ENCODE assay signal across 15 cellular contexts in genomic region chr18:8364385-8364784, GRCh38.
DNase-seq lines count a peak whose midpoint lies in the region; ATAC-seq and TF ChIP-seq lines count a peak whose summit lies in the region.
"Had no signal": no experiment of that assay in that cellular context is flagged by ENCODE, and none has a peak within 500 bp of the region (broad histone marks: within the 10 kb centered on the region; RNA-seq: fewer than 3 reads in every experiment).

No MANE protein-coding gene starts in this region.

- no peaks in the 10 kb centered on the region for H3K79me2 ChIP-seq in osteoblast (ENCODE audit: insufficient read depth, low read length)

- H3K27me3 ChIP-seq in heart left ventricle, result no peaks in the 10 kb centered on the region
- H3K27me3 ChIP-seq in osteoblast (ENCODE audit: insufficient read depth, low read length), result peaks cover 6% of the 10 kb centered on the region

- H2AFZ ChIP-seq in osteoblast (ENCODE audit: low read length), result no peak overlapping the region

- no peaks in the 10 kb centered on the region for H4K20me1 ChIP-seq in osteoblast (ENCODE audit: insufficient read depth, low read length)

- no peak overlapping the region for H3K4me2 ChIP-seq in osteoblast (ENCODE audit: insufficient read depth, low read length)

- WGBS in heart left ventricle, 4 donors, result 26 to 41% (median 32%) methylated on average over 2 of the region's 2 CpGs

- H3K4me3 ChIP-seq in heart left ventricle (no peak overlapping the region), osteoblast (ENCODE audit: insufficient read depth, low read length) (no peak overlapping the region)
- H3K4me3 ChIP-seq: HAP-1 had no signal

- H3K27ac ChIP-seq in heart left ventricle, result no peak overlapping the region
- H3K27ac ChIP-seq in osteoblast (ENCODE audit: low read depth, low read length), result no peak overlapping the region

- intact Hi-C loops in heart left ventricle (cut with DNase I) (loop anchor here in 2 of 10 donors (10.0 kb wide), 2 partner anchors 60 to 280 kb away; no protein-coding TSS in a partner anchor), left cardiac atrium (cut with DNase I) (no loop called here), left ventricle myocardium superior (cut with micrococcal nuclease) (no loop called here), sciatic nerve (cut with DNase I) (no loop called here)

- TF ChIP-seq CTCF in heart left ventricle (IDR thresholded peaks at IDR 0.05) (no peak), osteoblast (IDR thresholded peaks at IDR 0.05; ENCODE audit: extremely low read depth, low read depth, low read length) (no peak)

- ATAC-seq in heart left ventricle (peak in 3 of 4 donors; percentile 43 to 46 (median 46)), left cardiac atrium (no peak), left ventricle myocardium superior (peak; percentile 67), sciatic nerve (peak; percentile 47), HG02981 (IDR thresholded peaks at IDR 0.05; ENCODE audit: unreplicated experiment) (no peak)

- no peak for TF ChIP-seq POLR2A in heart left ventricle (IDR thresholded peaks at IDR 0.05)

- H3K9me3 ChIP-seq in heart left ventricle, result no peaks in the 10 kb centered on the region
- no peaks in the 10 kb centered on the region for H3K9me3 ChIP-seq in osteoblast (ENCODE audit: low read depth, low read length)
- H3K9me3 ChIP-seq: HAP-1 had no signal

- DNase-seq in heart left ventricle (no peak), left cardiac atrium (no peak), left ventricle myocardium superior (no peak), sciatic nerve (ENCODE audit: low spot score) (no peak), osteoblast (ENCODE audit: insufficient read length, low spot score, missing footprints) (no peak)
- DNase-seq: C1 segment of cervical spinal cord; Calu3; CD4-positive, alpha-beta memory T cell; COR-L47; DMS53; DND-41; GOT3; HFFc6 had no signal

- H3K4me1 ChIP-seq in heart left ventricle, result peaks cover 0 to 37% (median 13%) of the 10 kb centered on the region in 12 donors
- H3K4me1 ChIP-seq in osteoblast (ENCODE audit: insufficient read depth, low read length), result peaks cover 21% of the 10 kb centered on the region
- H3K4me1 ChIP-seq: HAP-1 had no signal

- H3K36me3 ChIP-seq in heart left ventricle (peaks cover 0 to 11% (median 0%) of the 10 kb centered on the region in 9 donors), osteoblast (ENCODE audit: insufficient read depth, low read length) (no peaks in the 10 kb centered on the region)
- H3K36me3 ChIP-seq: HAP-1 had no signal

Comparison
In these comparisons a context has a peak if more than half of its experiments do, and no peak if none do; other contexts are left out.
1. ATAC-seq: peak in heart left ventricle (3 of 4), left ventricle myocardium superior (single experiment) and sciatic nerve (single experiment); none in left cardiac atrium (0 of 2) and HG02981 (single experiment).